1 cellular context compared by ENCODE assay signal in the genomic region with DNA sequence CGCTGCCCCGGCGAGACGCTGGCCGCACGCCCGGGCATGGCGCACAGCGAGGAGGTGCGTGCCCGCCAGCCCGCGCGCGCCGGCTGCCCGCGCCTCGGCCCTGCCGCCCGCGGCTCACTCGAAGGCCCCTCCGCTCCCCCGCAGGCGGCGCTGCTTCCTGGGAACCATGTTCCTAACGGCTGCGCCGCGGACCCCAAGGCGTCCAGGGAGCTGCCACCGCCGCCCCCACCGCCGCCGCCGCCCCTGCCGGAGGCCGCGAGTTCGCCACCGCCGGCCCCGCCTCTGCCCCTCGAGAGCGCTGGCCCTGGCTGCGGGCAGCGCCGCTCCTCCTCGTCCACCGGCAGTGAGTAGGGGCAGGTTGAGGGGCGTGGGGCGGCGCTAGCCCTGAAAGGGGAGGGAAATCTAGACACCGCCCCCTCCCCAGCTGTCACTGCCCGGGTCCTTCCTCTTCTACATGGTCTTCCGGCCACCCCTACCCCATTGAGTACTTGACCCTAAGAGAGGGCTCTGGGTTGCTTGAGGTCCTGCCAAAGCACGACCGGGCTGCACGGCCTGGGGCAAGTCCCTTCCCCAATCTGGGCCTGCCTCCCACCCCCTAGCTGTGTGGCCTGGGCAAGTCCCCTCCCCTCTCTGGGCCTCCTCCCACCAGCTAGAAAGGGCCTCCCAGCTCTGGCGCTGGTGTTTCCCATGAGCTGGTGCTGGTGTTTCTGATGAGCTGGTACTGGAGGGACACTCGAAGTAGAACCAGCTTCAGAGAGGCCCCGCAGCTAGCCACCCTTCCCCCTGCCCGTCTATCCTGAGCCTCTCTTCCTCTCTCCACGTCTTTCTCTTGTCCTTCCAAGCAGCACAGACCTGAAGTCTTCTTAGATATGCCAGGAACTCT.
A peak's percentile ranks its signal among the peaks of the same experiment; 100 is the strongest.
TF ChIP-seq lines count a peak whose summit lies in the region.

No MANE protein-coding gene starts in this region.

TF ChIP-seq in HepG2, 621 proteins besides CTCF, POLR2A, EP300 and RAD21 (continued from another document and continues in another):
- TF ChIP-seq, protein P1, sequence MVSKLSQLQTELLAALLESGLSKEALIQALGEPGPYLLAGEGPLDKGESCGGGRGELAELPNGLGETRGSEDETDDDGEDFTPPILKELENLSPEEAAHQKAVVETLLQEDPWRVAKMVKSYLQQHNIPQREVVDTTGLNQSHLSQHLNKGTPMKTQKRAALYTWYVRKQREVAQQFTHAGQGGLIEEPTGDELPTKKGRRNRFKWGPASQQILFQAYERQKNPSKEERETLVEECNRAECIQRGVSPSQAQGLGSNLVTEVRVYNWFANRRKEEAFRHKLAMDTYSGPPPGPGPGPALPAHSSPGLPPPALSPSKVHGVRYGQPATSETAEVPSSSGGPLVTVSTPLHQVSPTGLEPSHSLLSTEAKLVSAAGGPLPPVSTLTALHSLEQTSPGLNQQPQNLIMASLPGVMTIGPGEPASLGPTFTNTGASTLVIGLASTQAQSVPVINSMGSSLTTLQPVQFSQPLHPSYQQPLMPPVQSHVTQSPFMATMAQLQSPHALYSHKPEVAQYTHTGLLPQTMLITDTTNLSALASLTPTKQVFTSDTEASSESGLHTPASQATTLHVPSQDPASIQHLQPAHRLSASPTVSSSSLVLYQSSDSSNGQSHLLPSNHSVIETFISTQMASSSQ (IDR thresholded peaks at IDR 0.05; ENCODE audit: low read depth) = no peak
- TF ChIP-seq, protein P1 (CRISPR knock-in tag; IDR thresholded peaks at IDR 0.05; ENCODE audit: borderline replicate concordance) = peak; percentile 10; the same call in 1 of the 2 replicates
- TF ChIP-seq, protein P2, sequence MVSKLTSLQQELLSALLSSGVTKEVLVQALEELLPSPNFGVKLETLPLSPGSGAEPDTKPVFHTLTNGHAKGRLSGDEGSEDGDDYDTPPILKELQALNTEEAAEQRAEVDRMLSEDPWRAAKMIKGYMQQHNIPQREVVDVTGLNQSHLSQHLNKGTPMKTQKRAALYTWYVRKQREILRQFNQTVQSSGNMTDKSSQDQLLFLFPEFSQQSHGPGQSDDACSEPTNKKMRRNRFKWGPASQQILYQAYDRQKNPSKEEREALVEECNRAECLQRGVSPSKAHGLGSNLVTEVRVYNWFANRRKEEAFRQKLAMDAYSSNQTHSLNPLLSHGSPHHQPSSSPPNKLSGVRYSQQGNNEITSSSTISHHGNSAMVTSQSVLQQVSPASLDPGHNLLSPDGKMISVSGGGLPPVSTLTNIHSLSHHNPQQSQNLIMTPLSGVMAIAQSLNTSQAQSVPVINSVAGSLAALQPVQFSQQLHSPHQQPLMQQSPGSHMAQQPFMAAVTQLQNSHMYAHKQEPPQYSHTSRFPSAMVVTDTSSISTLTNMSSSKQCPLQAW (CRISPR knock-in tag; IDR thresholded peaks at IDR 0.05) = no peak
- TF ChIP-seq KAT8 (CRISPR knock-in tag; IDR thresholded peaks at IDR 0.05) = no peak
- no peak for TF ChIP-seq KDM5A (IDR thresholded peaks at IDR 0.05; ENCODE audit: borderline replicate concordance, low read length)
- TF ChIP-seq GABPA (IDR thresholded peaks at IDR 0.05; ENCODE audit: low read depth, low read length) = no peak
- 0 out of 2 replicates have a peak, but pooled peaks have one; percentile 9 for TF ChIP-seq GABPA (CRISPR knock-in tag; IDR thresholded peaks at IDR 0.05; ENCODE audit: low read depth)
- peak; percentile 8; the same call in 1 of the 2 replicates for TF ChIP-seq ZFY (CRISPR knock-in tag; IDR thresholded peaks at IDR 0.05)
- TF ChIP-seq, protein P3, sequence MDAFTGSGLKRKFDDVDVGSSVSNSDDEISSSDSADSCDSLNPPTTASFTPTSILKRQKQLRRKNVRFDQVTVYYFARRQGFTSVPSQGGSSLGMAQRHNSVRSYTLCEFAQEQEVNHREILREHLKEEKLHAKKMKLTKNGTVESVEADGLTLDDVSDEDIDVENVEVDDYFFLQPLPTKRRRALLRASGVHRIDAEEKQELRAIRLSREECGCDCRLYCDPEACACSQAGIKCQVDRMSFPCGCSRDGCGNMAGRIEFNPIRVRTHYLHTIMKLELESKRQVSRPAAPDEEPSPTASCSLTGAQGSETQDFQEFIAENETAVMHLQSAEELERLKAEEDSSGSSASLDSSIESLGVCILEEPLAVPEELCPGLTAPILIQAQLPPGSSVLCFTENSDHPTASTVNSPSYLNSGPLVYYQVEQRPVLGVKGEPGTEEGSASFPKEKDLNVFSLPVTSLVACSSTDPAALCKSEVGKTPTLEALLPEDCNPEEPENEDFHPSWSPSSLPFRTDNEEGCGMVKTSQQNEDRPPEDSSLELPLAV (CRISPR knock-in tag; conservative IDR thresholded peaks at IDR 0.05; ENCODE audit: low read depth) = no peak
- TF ChIP-seq ZC3H13 (CRISPR knock-in tag; IDR thresholded peaks at IDR 0.05) = no peak
- no peak for TF ChIP-seq JARID2 (CRISPR knock-in tag; IDR thresholded peaks at IDR 0.05; ENCODE audit: insufficient replicate concordance)
- TF ChIP-seq, protein P4, sequence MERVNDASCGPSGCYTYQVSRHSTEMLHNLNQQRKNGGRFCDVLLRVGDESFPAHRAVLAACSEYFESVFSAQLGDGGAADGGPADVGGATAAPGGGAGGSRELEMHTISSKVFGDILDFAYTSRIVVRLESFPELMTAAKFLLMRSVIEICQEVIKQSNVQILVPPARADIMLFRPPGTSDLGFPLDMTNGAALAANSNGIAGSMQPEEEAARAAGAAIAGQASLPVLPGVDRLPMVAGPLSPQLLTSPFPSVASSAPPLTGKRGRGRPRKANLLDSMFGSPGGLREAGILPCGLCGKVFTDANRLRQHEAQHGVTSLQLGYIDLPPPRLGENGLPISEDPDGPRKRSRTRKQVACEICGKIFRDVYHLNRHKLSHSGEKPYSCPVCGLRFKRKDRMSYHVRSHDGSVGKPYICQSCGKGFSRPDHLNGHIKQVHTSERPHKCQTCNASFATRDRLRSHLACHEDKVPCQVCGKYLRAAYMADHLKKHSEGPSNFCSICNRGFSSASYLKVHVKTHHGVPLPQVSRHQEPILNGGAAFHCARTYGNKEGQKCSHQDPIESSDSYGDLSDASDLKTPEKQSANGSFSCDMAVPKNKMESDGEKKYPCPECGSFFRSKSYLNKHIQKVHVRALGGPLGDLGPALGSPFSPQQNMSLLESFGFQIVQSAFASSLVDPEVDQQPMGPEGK (CRISPR knock-in tag; IDR thresholded peaks at IDR 0.05) = peak; percentile 39; the same call in 1 of the 2 replicates
- TF ChIP-seq POLR2AphosphoS5 (IDR thresholded peaks at IDR 0.05; ENCODE audit: low read depth, low read length) = peak; percentile 51
- TF ChIP-seq ZMYM3 (CRISPR knock-in tag; IDR thresholded peaks at IDR 0.05) = no peak
- TF ChIP-seq ZNF224 (CRISPR knock-in tag; IDR thresholded peaks at IDR 0.05) = no peak
- TF ChIP-seq HNRNPK (IDR thresholded peaks at IDR 0.05; ENCODE audit: low read depth, low read length, poor library complexity, severe bottlenecking) = no peak
- TF ChIP-seq ZNF709 (CRISPR knock-in tag; IDR thresholded peaks at IDR 0.05) = no peak
- TF ChIP-seq ZNF660 (CRISPR knock-in tag; IDR thresholded peaks at IDR 0.05; ENCODE audit: borderline replicate concordance, low read depth) = no peak
- TF ChIP-seq TEAD3 (CRISPR knock-in tag; optimal IDR thresholded peaks at IDR 0.05; ENCODE audit: borderline replicate concordance) = no peak
- no peak for TF ChIP-seq ZNF12 (CRISPR knock-in tag; IDR thresholded peaks at IDR 0.05)
- TF ChIP-seq ZNF777 (CRISPR knock-in tag; IDR thresholded peaks at IDR 0.05) = no peak
- TF ChIP-seq ZNF101 (CRISPR knock-in tag; IDR thresholded peaks at IDR 0.05; ENCODE audit: borderline replicate concordance, low read depth) = no peak
- TF ChIP-seq PAF1 (CRISPR knock-in tag; IDR thresholded peaks at IDR 0.05) = no peak
- TF ChIP-seq ZNF564 (CRISPR knock-in tag; IDR thresholded peaks at IDR 0.05) = 0 out of 2 replicates have a peak, but pooled peaks have one; percentile 13
- no peak for TF ChIP-seq ZNF780A (CRISPR knock-in tag; IDR thresholded peaks at IDR 0.05)
- TF ChIP-seq DNMT1 (CRISPR knock-in tag; IDR thresholded peaks at IDR 0.05) = no peak
- TF ChIP-seq, protein P5, sequence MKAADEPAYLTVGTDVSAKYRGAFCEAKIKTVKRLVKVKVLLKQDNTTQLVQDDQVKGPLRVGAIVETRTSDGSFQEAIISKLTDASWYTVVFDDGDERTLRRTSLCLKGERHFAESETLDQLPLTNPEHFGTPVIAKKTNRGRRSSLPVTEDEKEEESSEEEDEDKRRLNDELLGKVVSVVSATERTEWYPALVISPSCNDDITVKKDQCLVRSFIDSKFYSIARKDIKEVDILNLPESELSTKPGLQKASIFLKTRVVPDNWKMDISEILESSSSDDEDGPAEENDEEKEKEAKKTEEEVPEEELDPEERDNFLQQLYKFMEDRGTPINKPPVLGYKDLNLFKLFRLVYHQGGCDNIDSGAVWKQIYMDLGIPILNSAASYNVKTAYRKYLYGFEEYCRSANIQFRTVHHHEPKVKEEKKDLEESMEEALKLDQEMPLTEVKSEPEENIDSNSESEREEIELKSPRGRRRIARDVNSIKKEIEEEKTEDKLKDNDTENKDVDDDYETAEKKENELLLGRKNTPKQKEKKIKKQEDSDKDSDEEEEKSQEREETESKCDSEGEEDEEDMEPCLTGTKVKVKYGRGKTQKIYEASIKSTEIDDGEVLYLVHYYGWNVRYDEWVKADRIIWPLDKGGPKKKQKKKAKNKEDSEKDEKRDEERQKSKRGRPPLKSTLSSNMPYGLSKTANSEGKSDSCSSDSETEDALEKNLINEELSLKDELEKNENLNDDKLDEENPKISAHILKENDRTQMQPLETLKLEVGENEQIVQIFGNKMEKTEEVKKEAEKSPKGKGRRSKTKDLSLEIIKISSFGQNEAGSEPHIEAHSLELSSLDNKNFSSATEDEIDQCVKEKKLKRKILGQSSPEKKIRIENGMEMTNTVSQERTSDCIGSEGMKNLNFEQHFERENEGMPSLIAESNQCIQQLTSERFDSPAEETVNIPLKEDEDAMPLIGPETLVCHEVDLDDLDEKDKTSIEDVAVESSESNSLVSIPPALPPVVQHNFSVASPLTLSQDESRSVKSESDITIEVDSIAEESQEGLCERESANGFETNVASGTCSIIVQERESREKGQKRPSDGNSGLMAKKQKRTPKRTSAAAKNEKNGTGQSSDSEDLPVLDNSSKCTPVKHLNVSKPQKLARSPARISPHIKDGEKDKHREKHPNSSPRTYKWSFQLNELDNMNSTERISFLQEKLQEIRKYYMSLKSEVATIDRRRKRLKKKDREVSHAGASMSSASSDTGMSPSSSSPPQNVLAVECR (CRISPR knock-in tag; IDR thresholded peaks at IDR 0.05; ENCODE audit: borderline replicate concordance) = peak; percentile 39; the same call in 1 of the 2 replicates
- TF ChIP-seq SAP130 (CRISPR knock-in tag; IDR thresholded peaks at IDR 0.05; ENCODE audit: low read depth) = peak; percentile 62; the same call in 1 of the 2 replicates
- TF ChIP-seq MTF1 (CRISPR knock-in tag; IDR thresholded peaks at IDR 0.05) = no peak
- no peak for TF ChIP-seq ISL2 (CRISPR knock-in tag; IDR thresholded peaks at IDR 0.05)
- TF ChIP-seq ERF (CRISPR knock-in tag; IDR thresholded peaks at IDR 0.05) = no peak
- 0 out of 2 replicates have a peak, but pooled peaks have one; percentile 37 for TF ChIP-seq ZNF790 (CRISPR knock-in tag; IDR thresholded peaks at IDR 0.05; ENCODE audit: borderline replicate concordance)
- 0 out of 2 replicates have a peak, but pooled peaks have one; percentile 27 for TF ChIP-seq MED13 (CRISPR knock-in tag; IDR thresholded peaks at IDR 0.05)
- TF ChIP-seq SNAI1 (CRISPR knock-in tag; IDR thresholded peaks at IDR 0.05; ENCODE audit: borderline replicate concordance) = no peak
- no peak for TF ChIP-seq ZNF207 (IDR thresholded peaks at IDR 0.05; ENCODE audit: borderline replicate concordance)
- no peak for TF ChIP-seq ZNF326 (CRISPR knock-in tag; IDR thresholded peaks at IDR 0.05; ENCODE audit: borderline replicate concordance)
- no peak for TF ChIP-seq KLF9 (CRISPR knock-in tag; IDR thresholded peaks at IDR 0.05; ENCODE audit: low read depth)
- TF ChIP-seq MAF1 (CRISPR knock-in tag; IDR thresholded peaks at IDR 0.05; ENCODE audit: borderline replicate concordance) = peak; percentile 42; the same call in 1 of the 2 replicates
- no peak; the same call in 1 of the 2 replicates for TF ChIP-seq MYC (CRISPR knock-in tag; IDR thresholded peaks at IDR 0.05; ENCODE audit: borderline replicate concordance)
- TF ChIP-seq ZIK1 (CRISPR knock-in tag; IDR thresholded peaks at IDR 0.05; ENCODE audit: borderline replicate concordance, low read depth) = no peak
- TF ChIP-seq, protein P6, sequence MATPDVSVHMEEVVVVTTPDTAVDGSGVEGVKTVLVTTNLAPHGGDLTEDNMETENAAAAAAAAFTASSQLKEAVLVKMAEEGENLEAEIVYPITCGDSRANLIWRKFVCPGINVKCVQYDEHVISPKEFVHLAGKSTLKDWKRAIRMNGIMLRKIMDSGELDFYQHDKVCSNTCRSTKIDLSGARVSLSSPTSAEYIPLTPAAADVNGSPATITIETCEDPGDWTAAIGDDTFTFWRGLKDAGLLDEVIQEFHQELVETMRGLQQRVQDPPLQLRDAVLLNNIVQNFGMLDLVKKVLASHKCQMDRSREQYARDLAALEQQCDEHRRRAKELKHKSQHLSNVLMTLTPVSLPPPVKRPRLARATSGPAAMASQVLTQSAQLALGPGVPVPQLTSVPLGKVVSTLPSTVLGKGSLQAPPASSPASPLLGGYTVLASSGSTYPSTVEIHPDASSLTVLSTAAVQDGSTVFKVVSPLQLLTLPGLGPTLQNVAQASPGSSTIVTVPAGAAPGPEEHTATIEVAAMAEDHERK (CRISPR knock-in tag; IDR thresholded peaks at IDR 0.05; ENCODE audit: low read depth) = no peak
- TF ChIP-seq, protein P7, sequence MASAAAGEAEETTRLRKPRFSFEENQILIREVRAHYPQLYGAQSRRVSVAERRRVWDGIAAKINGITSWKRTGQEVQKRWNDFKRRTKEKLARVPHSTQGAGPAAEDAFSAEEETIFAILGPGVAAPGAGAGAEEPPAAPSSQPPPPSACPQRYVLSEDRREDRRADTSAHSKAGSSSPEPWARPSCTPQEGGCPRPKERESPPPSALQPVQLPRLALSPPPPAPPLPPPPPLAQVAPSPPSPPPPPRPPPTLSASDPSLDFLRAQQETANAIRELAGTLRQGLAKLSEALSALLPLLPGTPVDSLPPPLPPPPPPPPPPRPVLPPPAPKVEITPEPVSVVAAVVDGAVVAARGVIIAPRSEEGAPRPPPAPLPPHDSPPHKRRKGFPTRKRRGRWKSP (CRISPR knock-in tag; IDR thresholded peaks at IDR 0.05) = peak; percentile 45; the same call in 1 of the 2 replicates
- no peak for TF ChIP-seq RNF2 (conservative IDR thresholded peaks at IDR 0.05; ENCODE audit: low read depth)
